In genomic region chr4:145732895-145733880, GRCh38 we compare ENCODE assay signal across 1 cellular context.
A peak's percentile ranks its signal among the peaks of the same experiment; 100 is the strongest.
TF ChIP-seq lines count a peak whose summit lies in the region.

No MANE protein-coding gene starts in this region.

TF ChIP-seq in IMR-90, 13 proteins besides CTCF, POLR2A, EP300 and RAD21 (continued from another document):
- TF ChIP-seq BHLHE40 (IDR thresholded peaks at IDR 0.05; ENCODE audit: low read depth, low read length): no peak; the same call in 1 of the 2 replicates
- no peak for TF ChIP-seq NFE2L2 (IDR thresholded peaks at IDR 0.05; ENCODE audit: low read depth, low read length)
- peak; percentile 75 for TF ChIP-seq MAZ (IDR thresholded peaks at IDR 0.05; ENCODE audit: borderline replicate concordance, low read depth, low read length)
TF ChIP-seq in IMR-90: peak in this region for 4.
